Comparison of ENCODE assay signal across 15 cellular contexts in the genomic region with DNA sequence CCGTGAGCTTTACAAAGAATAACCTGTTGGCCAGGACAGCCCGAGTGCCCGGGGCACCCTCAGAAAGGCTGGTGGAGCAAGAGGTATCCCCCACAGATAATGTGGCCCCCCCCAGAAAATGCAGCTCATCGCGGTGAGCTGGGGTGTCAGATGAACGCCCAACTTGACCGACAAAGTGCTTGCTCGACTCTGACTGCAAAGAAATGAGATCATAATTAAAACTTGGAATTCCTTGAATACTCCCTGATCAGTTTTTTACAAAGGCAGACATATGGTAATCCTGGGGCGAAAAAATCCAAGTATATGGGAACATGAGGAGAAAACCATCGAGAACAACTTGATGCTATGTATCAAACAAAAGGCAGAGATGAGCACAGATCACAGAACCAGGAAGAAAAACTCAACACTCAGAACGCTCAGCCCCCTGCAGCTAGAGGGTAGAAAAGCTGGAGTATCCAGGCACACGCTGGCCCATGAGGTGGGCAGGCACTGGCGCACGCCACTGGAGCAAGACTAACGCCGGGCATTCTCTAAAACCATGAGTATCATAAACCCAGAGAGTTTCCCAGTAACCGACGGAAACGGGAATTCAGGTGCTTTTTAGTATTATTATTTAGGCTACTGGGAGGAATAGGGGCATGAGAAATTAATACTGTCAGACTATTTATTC.
DNase-seq lines count a peak whose midpoint lies in the region; ATAC-seq and TF ChIP-seq lines count a peak whose summit lies in the region.
"Had no signal": no experiment of that assay in that cellular context is flagged by ENCODE, and none has a peak within 500 bp of the region (broad histone marks: within the 10 kb centered on the region; RNA-seq: fewer than 3 reads in every experiment).

No MANE protein-coding gene starts in this region.

- H3K4me1 ChIP-seq in SK-N-SH (ENCODE audit: control insufficient read depth in 1 of 2, insufficient read depth in 2 of 2, low read depth in 1 of 2, low read length in 1 of 2) (peaks cover 0 to 52% of the 10 kb centered on the region in 2 experiments; a peak in 2 of 4 replicates), heart left ventricle (peaks cover 0 to 44% (median 12%) of the 10 kb centered on the region in 12 donors), neuronal stem cell (ENCODE audit: control insufficient read depth in 2 of 2, insufficient read depth in 1 of 2, low read depth in 1 of 2, low read length in 2 of 2) (peaks cover 5 to 15% of the 10 kb centered on the region in 2 donors), vagina (peaks cover 8% of the 10 kb centered on the region)

- 93% methylated on average over 16 of the region's 19 CpGs for WGBS in SK-N-SH (ENCODE audit: low lambda C conversion rate)
- WGBS in heart left ventricle, 4 donors = 76 to 83% (median 78%) methylated on average over 19 of the region's 19 CpGs
- no CpG with 5 or more reads among the region's 19 CpGs for WGBS in neuronal stem cell (ENCODE audit: extremely low coverage in 2 of 2, insufficient read length in 2 of 2, insufficient replicate concordance in 1 of 2), 2 donors

- CTCF ChIA-PET in SK-N-SH (lab: Yijun Ruan, JAX) = interaction anchor here (0.9 to 17.8 kb wide), 5 partner anchors 7 to 204 kb away, joined by 3 to 228 read pairs (median 3); no protein-coding TSS in a partner anchor
- CTCF ChIA-PET in T-cell (lab: Charles Lee) = no interaction called here

- H3K36me3 Mint-ChIP-seq in T-cell = peaks cover 56% of the 10 kb centered on the region
- H3K36me3 Mint-ChIP-seq: stimulated activated naive B cell treated with anti-CD40 and anti-IgM and Interleukin-4, amounts not matched to agents 10 μg/mL and 1 μg/mL and 100 μg/mL, for 72 hours had no signal

- intact Hi-C loops in heart left ventricle (cut with DNase I) = loop anchor here in 1 of 10 donors (10.0 kb wide), 1 partner anchor 122 kb away; a partner anchor contains a TSS
- intact Hi-C loops in vagina (cut with DNase I) = no loop called here

- H2AFZ ChIP-seq in SK-N-SH (ENCODE audit: low read depth) = no peak overlapping the region
- no peak overlapping the region for H2AFZ ChIP-seq in neuronal stem cell (ENCODE audit: low read length)

- H3K27ac Mint-ChIP-seq in T-cell = no peak overlapping the region
- H3K27ac Mint-ChIP-seq: stimulated activated naive B cell treated with anti-CD40 and anti-IgM and Interleukin-4, amounts not matched to agents 10 μg/mL and 1 μg/mL and 100 μg/mL, for 72 hours had no signal

- no peak overlapping the region for H2BK15ac ChIP-seq in neuronal stem cell (ENCODE audit: low read length)

- peak overlapping the region; percentile 30 for H3K18ac ChIP-seq in neuronal stem cell (ENCODE audit: low read length)

- H2AK5ac ChIP-seq in neuronal stem cell (ENCODE audit: low read depth, low read length) = no peak overlapping the region

- H3K4me2 ChIP-seq in SK-N-SH (no peak overlapping the region), neuronal stem cell (ENCODE audit: insufficient read depth, low read length, poor library complexity, severe bottlenecking) (no peak overlapping the region)

- H3K27me3 ChIP-seq in SK-N-SH (ENCODE audit: insufficient read depth) (no peaks in the 10 kb centered on the region), heart left ventricle (no peaks in the 10 kb centered on the region), neuronal stem cell (ENCODE audit: control insufficient read depth in 3 of 3, insufficient read depth in 3 of 3, low read depth in 1 of 3, low read length in 3 of 3) (no peaks in the 10 kb centered on the region), vagina (no peaks in the 10 kb centered on the region)

- no peak overlapping the region for H3K23ac ChIP-seq in neuronal stem cell (ENCODE audit: low read depth, low read length, poor library complexity)

- no peaks in the 10 kb centered on the region for H3K9me3 Mint-ChIP-seq in T-cell
- H3K9me3 Mint-ChIP-seq: stimulated activated naive B cell treated with anti-CD40 and anti-IgM and Interleukin-4, amounts not matched to agents 10 μg/mL and 1 μg/mL and 100 μg/mL, for 72 hours had no signal

- no peak overlapping the region for H3K4ac ChIP-seq in neuronal stem cell (ENCODE audit: low read length)

- H2BK12ac ChIP-seq in neuronal stem cell (ENCODE audit: low read length) = no peak overlapping the region

- no peak overlapping the region for H4K91ac ChIP-seq in neuronal stem cell (ENCODE audit: low read depth, low read length, poor library complexity)

- TF ChIP-seq RAD21 in SK-N-SH (IDR thresholded peaks at IDR 0.05; ENCODE audit: low read length) = no peak

- no peak overlapping the region for H3K14ac ChIP-seq in neuronal stem cell (ENCODE audit: low read length)

- H2BK5ac ChIP-seq in neuronal stem cell (ENCODE audit: low read length) = no peak overlapping the region

- H3K4me1 Mint-ChIP-seq in T-cell = peaks cover 0 to 2% (median 0%) of the 10 kb centered on the region in 3 donors
- H3K4me1 Mint-ChIP-seq: stimulated activated naive B cell treated with anti-CD40 and anti-IgM and Interleukin-4, amounts not matched to agents 10 μg/mL and 1 μg/mL and 100 μg/mL, for 72 hours had no signal

- H3K79me1 ChIP-seq in neuronal stem cell (ENCODE audit: low read depth, low read length) = no peaks in the 10 kb centered on the region

- H2BK120ac ChIP-seq in neuronal stem cell (ENCODE audit: low read depth, low read length) = no peak overlapping the region

- no peak for TF ChIP-seq EP300 in SK-N-SH (IDR thresholded peaks at IDR 0.05; ENCODE audit: borderline replicate concordance in 1 of 2, low read depth in 1 of 2, low read length in 1 of 2)

- H3K4me3 Mint-ChIP-seq in T-cell = no peak overlapping the region
- H3K4me3 Mint-ChIP-seq: stimulated activated naive B cell treated with anti-CD40 and anti-IgM and Interleukin-4, amounts not matched to agents 10 μg/mL and 1 μg/mL and 100 μg/mL, for 72 hours had no signal

- peak overlapping the region; percentile 55 to 99; a peak in 2 of 4 replicates for H3K27ac ChIP-seq in SK-N-SH (ENCODE audit: low read depth in 2 of 2, low read length in 1 of 2)
- peak overlapping the region in 10 of 12 donors; percentile 26 to 93 (median 75) for H3K27ac ChIP-seq in heart left ventricle
- H3K27ac ChIP-seq in neuronal stem cell (replicated peaks; ENCODE audit: low read length) = no peak overlapping the region
- H3K27ac ChIP-seq in vagina = peak overlapping the region; percentile 62
- H3K27ac ChIP-seq: 22Rv1, epithelial cell of prostate had no signal

- H3K36me3 ChIP-seq in SK-N-SH (replicated peaks in 1 of 2; ENCODE audit: control insufficient read depth in 1 of 2, insufficient read depth in 2 of 2, low read length in 1 of 2) = peaks cover 88 to 96% of the 10 kb centered on the region in 2 experiments
- peaks cover 0 to 50% (median 16%) of the 10 kb centered on the region in 9 donors for H3K36me3 ChIP-seq in heart left ventricle
- peaks cover 7 to 30% of the 10 kb centered on the region in 2 donors for H3K36me3 ChIP-seq in neuronal stem cell (replicated peaks in 1 of 2; ENCODE audit: control insufficient read depth in 2 of 2, insufficient read depth in 2 of 2, low read length in 2 of 2)
- peaks cover 0 to 13% of the 10 kb centered on the region in 2 donors for H3K36me3 ChIP-seq in vagina

- peaks cover 0 to 4% of the 10 kb centered on the region in 2 donors for H3K27me3 Mint-ChIP-seq in T-cell

- H3K4me3 ChIP-seq in SK-N-SH (ENCODE audit: low read depth in 2 of 2, low read length in 1 of 2) = no peak overlapping the region
- H3K4me3 ChIP-seq in heart left ventricle = no peak overlapping the region
- H3K4me3 ChIP-seq in neuronal stem cell (ENCODE audit: low read length in 2 of 2) = no peak overlapping the region
- peak overlapping the region in 1 of 2 donors; percentile 34 for H3K4me3 ChIP-seq in vagina

- no peaks in the 10 kb centered on the region for H3K9me3 ChIP-seq in SK-N-SH
- H3K9me3 ChIP-seq in heart left ventricle = no peaks in the 10 kb centered on the region
- no peaks in the 10 kb centered on the region for H3K9me3 ChIP-seq in neuronal stem cell (replicated peaks in 1 of 2; ENCODE audit: control insufficient read depth in 2 of 2, insufficient read depth in 1 of 2, low read depth in 1 of 2, low read length in 2 of 2)
- no peaks in the 10 kb centered on the region for H3K9me3 ChIP-seq in vagina

- DNase-seq in SK-N-SH (no peak), heart left ventricle (no peak), neuronal stem cell (ENCODE audit: low spot score) (no peak), vagina (ENCODE audit: extremely low spot score in 2 of 2) (no peak), SHP77 treated with DMSO at 0.1 percent for 48 hours (lab: John Stamatoyannopoulos, UW) (no peak), T-cell (no peak)
- DNase-seq: activated naive CD4-positive, alpha-beta T cell treated with anti-CD3 and anti-CD28 coated beads, Interleukin-2, amount 50 U/mL, for 16 hours; GDM1; NCI-H1048; NCI-H2171; stimulated activated naive B cell treated with anti-CD40 and anti-IgM and Interleukin-4, amounts not matched to agents 10 μg/mL and 1 μg/mL and 100 μg/mL, for 72 hours had no signal

- no peak for ATAC-seq in SK-N-SH treated with all-trans-retinoic acid at 6 μM for 48 hours
- ATAC-seq in heart left ventricle = peak in 1 of 4 donors; percentile 3
- ATAC-seq in T-cell (replicated peaks in 1 of 4) = no peak
- ATAC-seq in HG03045 (IDR thresholded peaks at IDR 0.05; ENCODE audit: unreplicated experiment) = no peak
- ATAC-seq: stimulated activated naive B cell treated with anti-CD40 and anti-IgM and Interleukin-4, amounts not matched to agents 10 μg/mL and 1 μg/mL and 100 μg/mL, for 72 hours had no signal

- TF ChIP-seq CTCF in SK-N-SH (IDR thresholded peaks at IDR 0.05) (no peak), heart left ventricle (IDR thresholded peaks at IDR 0.05) (no peak), vagina (IDR thresholded peaks at IDR 0.05) (no peak)

- TF ChIP-seq POLR2A in heart left ventricle (IDR thresholded peaks at IDR 0.05) (no peak), vagina (IDR thresholded peaks at IDR 0.05) (no peak)

- no peaks in the 10 kb centered on the region for H4K20me1 ChIP-seq in SK-N-SH (ENCODE audit: insufficient read depth)

- H4K8ac ChIP-seq in neuronal stem cell (ENCODE audit: low read depth, low read length) = no peak overlapping the region

- H3K79me2 ChIP-seq in SK-N-SH (ENCODE audit: insufficient read depth) = peaks cover 97% of the 10 kb centered on the region

- H3F3A ChIP-seq in SK-N-SH (replicated peaks; ENCODE audit: insufficient read depth) = peaks cover 34% of the 10 kb centered on the region

- POLR2A ChIA-PET in SK-N-SH (lab: Yijun Ruan, JAX) = no interaction called here
- POLR2A ChIA-PET in T-cell (lab: Charles Lee) = interaction anchor here in 1 of 2 donors (0.6 kb wide), 1 partner anchor 34 kb away, joined by 3 read pairs; no protein-coding TSS in a partner anchor

- H3K9me2 ChIP-seq in SK-N-SH = no peaks in the 10 kb centered on the region

- H3K9ac ChIP-seq in SK-N-SH = no peak overlapping the region
- H3K9ac ChIP-seq in neuronal stem cell (ENCODE audit: low read depth, low read length, poor library complexity) = no peak overlapping the region
